In the genomic region with DNA sequence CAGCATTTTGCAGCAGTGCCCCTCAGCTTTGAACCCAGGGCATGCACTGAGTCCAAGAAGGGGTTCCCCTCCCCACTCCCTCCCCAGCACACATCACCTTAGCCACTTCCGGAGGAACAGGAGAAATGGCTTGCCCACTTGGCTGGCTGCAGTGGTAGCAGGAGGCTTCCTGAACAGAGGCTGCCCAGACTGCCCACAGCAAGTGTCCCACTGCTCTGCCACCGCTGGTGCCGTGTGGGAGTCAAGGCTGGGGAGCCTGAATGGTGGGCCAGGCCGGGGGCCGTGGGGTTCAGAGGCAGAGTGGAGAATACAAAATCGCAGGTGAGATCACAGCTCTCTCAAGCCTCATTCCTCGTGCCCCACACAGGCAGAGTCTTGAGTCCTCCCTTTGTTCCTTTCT, we compare ENCODE assay signal across 24 cellular contexts. TPM values are rescaled to one million over a fixed set of nuclear protein-coding genes. Genes with fewer than 3 reads are reported as not detected.
DNase-seq lines count a peak whose midpoint lies in the region; ATAC-seq lines count a peak whose summit lies in the region.
"Had no signal": no experiment of that assay in that cellular context is flagged by ENCODE, and none has a peak within 500 bp of the region (broad histone marks: within the 10 kb centered on the region; RNA-seq: fewer than 3 reads in every experiment).

No MANE protein-coding gene starts in this region.

- no peaks in the 10 kb centered on the region for H3K27me3 ChIP-seq in neuronal stem cell (ENCODE audit: control insufficient read depth in 3 of 3, insufficient read depth in 3 of 3, low read depth in 1 of 3, low read length in 3 of 3)
- H3K27me3 ChIP-seq: body of pancreas, SJCRH30 had no signal

- no peak overlapping the region for H3K27ac ChIP-seq in neuronal stem cell (replicated peaks; ENCODE audit: low read length)
- H3K27ac ChIP-seq: body of pancreas, coronary artery, SJCRH30, thoracic aorta had no signal

- H2BK5ac ChIP-seq in neuronal stem cell (ENCODE audit: low read length), result no peak overlapping the region

- H2BK120ac ChIP-seq in neuronal stem cell (ENCODE audit: low read depth, low read length), result peak overlapping the region; percentile 5

- DNase-seq in activated CD4-positive, CD25-positive, alpha-beta regulatory T cell treated with anti-CD3 and anti-CD28 coated beads, Interleukin-2, amount 50 U/mL, for 72 hours, result no peak
- DNase-seq in RPMI8226, result peak; percentile 18
- DNase-seq in activated naive CD4-positive, alpha-beta T cell treated with anti-CD3 and anti-CD28 coated beads, Interleukin-2, amount 50 U/mL, for 72 hours (ENCODE audit: low spot score in 2 of 2), result no peak
- DNase-seq in neuronal stem cell (ENCODE audit: low spot score), result no peak
- no peak for DNase-seq in MV-4-11 (lab: John Stamatoyannopoulos, UW)
- DNase-seq: 8988T; activated CD4-positive, alpha-beta T cell treated with anti-CD3 and anti-CD28 coated beads, Interleukin-2, amount 50 U/mL, for 1 hour; activated gamma-delta T cell; body of pancreas; DMS 273 treated with DMSO at 0.1 percent for 48 hours; GF-D8; NCI-H2171; NCI-H526 treated with DMSO at 0.1 percent for 48 hours; SJCRH30; stimulated activated CD4-positive, alpha-beta T cell treated with anti-CD3 and anti-CD28 coated beads, Interleukin-4, amount 100 ng/mL, for 1 hour had no signal

- no peak overlapping the region for H4K91ac ChIP-seq in neuronal stem cell (ENCODE audit: low read depth, low read length, poor library complexity)

- peak overlapping the region; percentile 14 for H2BK15ac ChIP-seq in neuronal stem cell (ENCODE audit: low read length)

- no peak overlapping the region for H3K4me2 ChIP-seq in neuronal stem cell (ENCODE audit: insufficient read depth, low read length, poor library complexity, severe bottlenecking)

- H2BK12ac ChIP-seq in neuronal stem cell (ENCODE audit: low read length), result no peak overlapping the region

- H3K36me3 ChIP-seq in neuronal stem cell (replicated peaks in 1 of 2; ENCODE audit: control insufficient read depth in 2 of 2, insufficient read depth in 2 of 2, low read length in 2 of 2), result no peaks in the 10 kb centered on the region
- H3K36me3 ChIP-seq: SJCRH30, thoracic aorta had no signal

- H3K23ac ChIP-seq in neuronal stem cell (ENCODE audit: low read depth, low read length, poor library complexity), result no peak overlapping the region

- peak overlapping the region; percentile 49 for H3K18ac ChIP-seq in neuronal stem cell (ENCODE audit: low read length)

- no peaks in the 10 kb centered on the region for H3K79me1 ChIP-seq in neuronal stem cell (ENCODE audit: low read depth, low read length)

- no peaks in the 10 kb centered on the region for H3K9me3 Mint-ChIP-seq in activated naive CD4-positive, alpha-beta T cell treated with anti-CD3 and anti-CD28 coated beads, Interleukin-2, amount 50 U/mL, for 72 hours

- peak overlapping the region; percentile 87 to 88 for H3K27ac Mint-ChIP-seq in activated naive CD4-positive, alpha-beta T cell treated with anti-CD3 and anti-CD28 coated beads, Interleukin-2, amount 50 U/mL, for 72 hours
- H3K27ac Mint-ChIP-seq: B cell had no signal

- peaks cover 2 to 3% of the 10 kb centered on the region in 2 donors for H3K9me3 ChIP-seq in neuronal stem cell (replicated peaks in 1 of 2; ENCODE audit: control insufficient read depth in 2 of 2, insufficient read depth in 1 of 2, low read depth in 1 of 2, low read length in 2 of 2)
- H3K9me3 ChIP-seq: body of pancreas, SJCRH30, thoracic aorta had no signal

- H3K36me3 Mint-ChIP-seq in activated naive CD4-positive, alpha-beta T cell treated with anti-CD3 and anti-CD28 coated beads, Interleukin-2, amount 50 U/mL, for 72 hours, result peaks cover 31 to 59% of the 10 kb centered on the region in 2 donors

- ATAC-seq in activated CD4-positive, CD25-positive, alpha-beta regulatory T cell treated with anti-CD3 and anti-CD28 coated beads, Interleukin-2, amount 50 U/mL, for 24 hours, result peak; percentile 16 to 21
- peak; percentile 11 to 54 for ATAC-seq in activated naive CD4-positive, alpha-beta T cell treated with anti-CD3 and anti-CD28 coated beads, Interleukin-2, amount 50 U/mL, for 72 hours
- ATAC-seq in HG03354 (IDR thresholded peaks at IDR 0.05; ENCODE audit: poor library complexity, severe bottlenecking, unreplicated experiment), result no peak
- ATAC-seq in HG02938 (IDR thresholded peaks at IDR 0.05; ENCODE audit: unreplicated experiment), result no peak
- ATAC-seq: body of pancreas had no signal

- H3K4me1 ChIP-seq in neuronal stem cell (ENCODE audit: control insufficient read depth in 2 of 2, insufficient read depth in 1 of 2, low read depth in 1 of 2, low read length in 2 of 2), result peaks cover 18 to 29% of the 10 kb centered on the region in 2 donors
- H3K4me1 ChIP-seq: body of pancreas had no signal

- H2AK5ac ChIP-seq in neuronal stem cell (ENCODE audit: low read depth, low read length), result no peak overlapping the region

- H3K9ac ChIP-seq in neuronal stem cell (ENCODE audit: low read depth, low read length, poor library complexity), result no peak overlapping the region

- no peak overlapping the region for H3K4me3 ChIP-seq in neuronal stem cell (ENCODE audit: low read length in 2 of 2)
- H3K4me3 ChIP-seq: body of pancreas, coronary artery, SJCRH30, thoracic aorta had no signal

- no CpG with 5 or more reads among the region's 7 CpGs for WGBS in neuronal stem cell (ENCODE audit: extremely low coverage in 2 of 2, insufficient read length in 2 of 2, insufficient replicate concordance in 1 of 2), 2 donors

- H3K14ac ChIP-seq in neuronal stem cell (ENCODE audit: low read length), result no peak overlapping the region

- peak overlapping the region; percentile 9 for H2AFZ ChIP-seq in neuronal stem cell (ENCODE audit: low read length)

- no peak overlapping the region for H4K8ac ChIP-seq in neuronal stem cell (ENCODE audit: low read depth, low read length)

- H3K4ac ChIP-seq in neuronal stem cell (ENCODE audit: low read length), result no peak overlapping the region

RNA-seq across cellular contexts. Expression of a gene that starts 34.5 kb away (rescaled TPM):
- 100 to 1,000 TPM; 118 to 158 TPM for total RNA-seq in activated naive CD4-positive, alpha-beta T cell treated with anti-CD3 and anti-CD28 coated beads, Interleukin-2, amount 50 U/mL, for 72 hours
- 1.5 TPM for polyA plus RNA-seq in neuronal stem cell (2013, experiment 1 of 2)
- 1.5 TPM for polyA plus RNA-seq in neuronal stem cell (2013, experiment 2 of 2)
- total RNA-seq: endothelial cell of umbilical vein, fibroblast of villous mesenchyme, kidney epithelial cell had no signal
- polyA plus RNA-seq: endothelial cell of umbilical vein had no signal

Comparison
In these comparisons a context has a peak if more than half of its experiments do, and no peak if none do; other contexts are left out.
1. ATAC-seq: peak in activated CD4-positive, CD25-positive, alpha-beta regulatory T cell treated with anti-CD3 and anti-CD28 coated beads, Interleukin-2, amount 50 U/mL, for 24 hours (2 of 2) and activated naive CD4-positive, alpha-beta T cell treated with anti-CD3 and anti-CD28 coated beads, Interleukin-2, amount 50 U/mL, for 72 hours (2 of 2); none in HG03354 (single experiment) and HG02938 (single experiment).